8 cellular contexts compared by ENCODE assay signal in the genomic region with DNA sequence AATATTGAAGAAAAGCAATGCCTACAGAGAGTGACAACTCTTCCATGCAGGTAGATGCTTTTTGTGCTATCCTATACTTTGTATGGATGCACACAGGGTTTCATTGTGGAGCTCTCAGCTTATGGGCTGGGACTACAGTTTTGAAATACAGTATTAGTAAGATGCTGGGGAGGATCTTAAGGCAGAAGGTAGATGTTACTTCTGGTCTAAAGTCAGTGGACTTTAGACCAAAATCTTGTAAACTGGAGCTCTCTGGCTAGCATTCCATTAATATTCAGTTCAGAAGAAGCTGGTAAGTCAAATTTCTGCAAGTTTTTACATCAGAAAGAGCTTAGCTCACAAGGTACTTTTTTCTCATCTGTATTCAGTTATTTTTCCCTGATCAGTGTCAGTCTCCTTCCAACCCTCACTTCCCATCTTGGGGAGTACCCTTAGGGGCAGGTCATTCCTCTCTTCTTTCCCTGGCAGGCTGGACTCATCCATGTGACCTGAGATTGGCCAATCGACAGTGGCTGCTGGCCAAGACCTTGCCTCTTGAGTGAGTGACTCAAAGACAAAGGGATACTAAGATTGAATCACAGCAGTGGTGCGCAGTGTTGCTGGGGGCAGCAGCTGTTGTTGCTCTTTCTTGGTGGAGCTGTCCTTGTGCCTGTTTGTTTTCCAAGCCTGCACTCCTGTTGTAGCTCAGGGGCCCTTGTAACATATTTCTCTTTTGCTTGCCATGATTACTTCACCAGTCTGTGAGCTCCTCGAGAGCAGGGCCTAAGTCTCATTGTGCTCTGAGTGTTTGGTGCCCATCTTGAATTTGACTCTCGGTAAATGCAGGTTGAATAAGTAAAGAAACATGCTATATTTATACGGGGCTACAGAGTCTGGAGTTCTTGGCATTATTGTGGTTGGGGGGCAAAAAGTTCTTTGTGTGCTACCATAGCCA. TPM values are rescaled to one million over a fixed set of nuclear protein-coding genes. Genes with fewer than 3 reads are reported as not detected.
A peak's percentile ranks its signal among the peaks of the same experiment; 100 is the strongest.
DNase-seq lines count a peak whose midpoint lies in the region; ATAC-seq and TF ChIP-seq lines count a peak whose summit lies in the region.

No MANE protein-coding gene starts in this region.

- H3K79me2 ChIP-seq in PC-3 (ENCODE audit: low read length) = peaks cover 19% of the 10 kb centered on the region

- H3K27me3 ChIP-seq in BE2C (no peaks in the 10 kb centered on the region), PC-3 (ENCODE audit: low read length) (no peaks in the 10 kb centered on the region)

- CTCF ChIA-PET in PC-3 (lab: Charles Lee) = interaction anchor here (0.7 kb wide), 2 partner anchors 115 to 178 kb away, joined by 3 read pairs; no protein-coding TSS in a partner anchor

- no peaks in the 10 kb centered on the region for H3K36me3 ChIP-seq in BE2C
- H3K36me3 ChIP-seq in PC-3 (ENCODE audit: low read depth, low read length) = no peaks in the 10 kb centered on the region
- H3K36me3 ChIP-seq in urinary bladder (ENCODE audit: insufficient read depth) = no peaks in the 10 kb centered on the region

- H3K4me1 Mint-ChIP-seq in activated naive CD8-positive, alpha-beta T cell treated with anti-CD3 and anti-CD28 coated beads, Interleukin-2, amount 10 ng/mL, durations not matched to agents 7 days and 5 days = peaks cover 38% of the 10 kb centered on the region

- DNase-seq in BE2C (peak; percentile 78), HFF-Myc (ENCODE audit: extremely low read depth, low read depth) (peak; percentile 84), PC-3 (peak; percentile 95), Right ventricle myocardium superior (peak; percentile 98), omental fat pad (ENCODE audit: low spot score) (peak; percentile 100)
- DNase-seq in activated naive CD8-positive, alpha-beta T cell treated with anti-CD3 and anti-CD28 coated beads, Interleukin-2, amount 10 ng/mL, durations not matched to agents 7 days and 5 days = peak; percentile 41

- no peaks in the 10 kb centered on the region for H3K27me3 Mint-ChIP-seq in activated naive CD8-positive, alpha-beta T cell treated with anti-CD3 and anti-CD28 coated beads, Interleukin-2, amount 10 ng/mL, durations not matched to agents 7 days and 5 days

- ATAC-seq in PC-3 = peak; percentile 39
- no peak for ATAC-seq in activated naive CD8-positive, alpha-beta T cell treated with anti-CD3 and anti-CD28 coated beads, Interleukin-2, amount 10 ng/mL, durations not matched to agents 7 days and 5 days (ENCODE audit: low read depth)
- ATAC-seq in Right ventricle myocardium superior (ENCODE audit: poor library complexity) = peak; percentile 74
- ATAC-seq in omental fat pad (ENCODE audit: low FRiP score) = peak; percentile 78
- no peak for ATAC-seq in HG02938 (IDR thresholded peaks at IDR 0.05; ENCODE audit: unreplicated experiment)

- peak overlapping the region; percentile 94 for H3K27ac Mint-ChIP-seq in activated naive CD8-positive, alpha-beta T cell treated with anti-CD3 and anti-CD28 coated beads, Interleukin-2, amount 10 ng/mL, durations not matched to agents 7 days and 5 days

- no peaks in the 10 kb centered on the region for H3K9me2 ChIP-seq in PC-3 (replicated peaks; ENCODE audit: low read length)

- BruUV-seq in PC-3 (replicated peaks; lab: Mats Ljungman, UMichigan) = no TSS peak

- peaks cover 9% of the 10 kb centered on the region for H3K36me3 Mint-ChIP-seq in activated naive CD8-positive, alpha-beta T cell treated with anti-CD3 and anti-CD28 coated beads, Interleukin-2, amount 10 ng/mL, durations not matched to agents 7 days and 5 days

- H3K27ac ChIP-seq in PC-3 (ENCODE audit: low read length) (peak overlapping the region; percentile 47), urinary bladder (ENCODE audit: low read depth) (peak overlapping the region; percentile 46)

- H3K9me3 ChIP-seq in BE2C (peaks cover 7% of the 10 kb centered on the region), PC-3 (ENCODE audit: low read length) (no peaks in the 10 kb centered on the region)

- intact Hi-C loops in PC-3 (cut with micrococcal nuclease) (loop anchor here (2.0 kb wide), 1 partner anchor 26 kb away; the partner anchor contains the start of gene RBM39), Right ventricle myocardium superior (cut with DNase I) (no loop called here)

- no peaks in the 10 kb centered on the region for H3F3A ChIP-seq in PC-3 (ENCODE audit: low read length, unreplicated experiment)

- no peak overlapping the region for H3K4me3 ChIP-seq in BE2C (ENCODE audit: low read depth, low read length)
- H3K4me3 ChIP-seq in HFF-Myc (replicated peaks; ENCODE audit: low read depth, low read length) = no peak overlapping the region
- no peak overlapping the region for H3K4me3 ChIP-seq in PC-3 (ENCODE audit: low read length)
- no peak overlapping the region for H3K4me3 ChIP-seq in urinary bladder (ENCODE audit: low read depth, low read length)

- H3K4me2 ChIP-seq in PC-3 (ENCODE audit: low read length) = peak overlapping the region; percentile 23; the same call in 1 of the 2 replicates

- H3K4me1 ChIP-seq in BE2C (peaks cover 9% of the 10 kb centered on the region; the same call in 1 of the 2 replicates), PC-3 (ENCODE audit: insufficient read depth, low read length) (peaks cover 23% of the 10 kb centered on the region), urinary bladder (ENCODE audit: insufficient read depth) (no peaks in the 10 kb centered on the region)

- WGBS in urinary bladder = 40% methylated on average over 5 of the region's 5 CpGs

- no peak for TF ChIP-seq CTCF in BE2C (IDR thresholded peaks at IDR 0.05; ENCODE audit: low read depth, low read length)
- no peak for TF ChIP-seq CTCF in HFF-Myc (IDR thresholded peaks at IDR 0.05; ENCODE audit: low read depth, low read length, missing control alignments)
- no peak for TF ChIP-seq CTCF in PC-3 (conservative IDR thresholded peaks at IDR 0.05; ENCODE audit: low read depth, low read length)
- no peak for TF ChIP-seq CTCF in omental fat pad (IDR thresholded peaks at IDR 0.05)

- no peak overlapping the region for H3K9ac ChIP-seq in PC-3 (ENCODE audit: low read length)

- peaks cover 3% of the 10 kb centered on the region for H3K9me3 Mint-ChIP-seq in activated naive CD8-positive, alpha-beta T cell treated with anti-CD3 and anti-CD28 coated beads, Interleukin-2, amount 10 ng/mL, durations not matched to agents 7 days and 5 days

- H3K4me3 Mint-ChIP-seq in activated naive CD8-positive, alpha-beta T cell treated with anti-CD3 and anti-CD28 coated beads, Interleukin-2, amount 10 ng/mL, durations not matched to agents 7 days and 5 days = peak overlapping the region; percentile 90

- POLR2A ChIA-PET in PC-3 (lab: Charles Lee; ENCODE audit: unreplicated experiment) = interaction anchor here (0.6 to 1.6 kb wide), 3 partner anchors 25 to 27 kb away, joined by 5 to 18 read pairs (median 7); partner anchors contain the start of gene RBM39
- POLR2A ChIA-PET in activated naive CD8-positive, alpha-beta T cell treated with anti-CD3 and anti-CD28 coated beads, Interleukin-2, amount 10 ng/mL, durations not matched to agents 7 days and 5 days (lab: Charles Lee) = interaction anchor here (0.6 to 11.9 kb wide), 7 partner anchors 14 to 381 kb away, joined by 3 to 437 read pairs (median 6); partner anchors contain the start of genes NFS1, RBM39, ROMO1 and SCAND1

- no peaks in the 10 kb centered on the region for H4K20me1 ChIP-seq in PC-3 (ENCODE audit: low read length)

- peak overlapping the region; percentile 57 for H2AFZ ChIP-seq in PC-3 (ENCODE audit: low read length)

RNA-seq across cellular contexts. Expression of gene PHF20, which starts 2.8 kb away (rescaled TPM):
- 17.6 TPM for polyA plus RNA-seq in BE2C (2012; ENCODE audit: insufficient read depth, insufficient read length, low read depth)
- total RNA-seq in PC-3 (2014; rRNA removed) = 37.2 and 56.3 TPM in 2 replicates
- total RNA-seq in activated naive CD8-positive, alpha-beta T cell treated with anti-CD3 and anti-CD28 coated beads, Interleukin-2, amount 10 ng/mL, durations not matched to agents 7 days and 5 days = 10 to 100 TPM; 61.9 to 69.4 TPM
- total RNA-seq in Right ventricle myocardium superior = 37.2 TPM
- 10 to 100 TPM; 51.0 to 71.7 (median 54.8) TPM for total RNA-seq in omental fat pad
- total RNA-seq in urinary bladder = 32.5 TPM
- 30.5 TPM for polyA plus RNA-seq in urinary bladder

RNA-seq across cellular contexts. Expression of gene RBM39, which starts 26.9 kb away (rescaled TPM):
- polyA plus RNA-seq in BE2C (2012; ENCODE audit: insufficient read depth, insufficient read length, low read depth) = 283 TPM
- 286 and 341 TPM in 2 replicates for total RNA-seq in PC-3 (2014; rRNA removed)
- total RNA-seq in activated naive CD8-positive, alpha-beta T cell treated with anti-CD3 and anti-CD28 coated beads, Interleukin-2, amount 10 ng/mL, durations not matched to agents 7 days and 5 days = 100 to 1,000 TPM; 478 to 499 TPM
- total RNA-seq in Right ventricle myocardium superior = 134 TPM
- total RNA-seq in omental fat pad = 100 to 1,000 TPM; 231 to 462 (median 427) TPM
- 645 TPM for total RNA-seq in urinary bladder
- polyA plus RNA-seq in urinary bladder = 183 TPM

Comparison
In these comparisons a context has a peak if more than half of its experiments do, and no peak if none do; other contexts are left out.
1. DNase-seq: peak in every context shown above with its lines; median percentile 100 in omental fat pad; 98 in Right ventricle myocardium superior; 95 in PC-3; 84 in HFF-Myc; 78 in BE2C; 41 in activated naive CD8-positive, alpha-beta T cell treated with anti-CD3 and anti-CD28 coated beads, Interleukin-2, amount 10 ng/mL, durations not matched to agents 7 days and 5 days.
2. ATAC-seq: peak in PC-3 (single experiment), Right ventricle myocardium superior (single experiment) and omental fat pad (single experiment); none in activated naive CD8-positive, alpha-beta T cell treated with anti-CD3 and anti-CD28 coated beads, Interleukin-2, amount 10 ng/mL, durations not matched to agents 7 days and 5 days (single experiment) and HG02938 (single experiment).